ENCODE assay signal across 8 cellular contexts in genomic region chr2:68909793-68910674, GRCh38. TPM values are rescaled to one million over a fixed set of nuclear protein-coding genes. Genes with fewer than 3 reads are reported as not detected.
DNase-seq lines count a peak whose midpoint lies in the region; ATAC-seq and TF ChIP-seq lines count a peak whose summit lies in the region.

No MANE protein-coding gene starts in this region.

- peak; percentile 52 for ATAC-seq in GM18907 (IDR thresholded peaks at IDR 0.05; ENCODE audit: unreplicated experiment)
- no peak for ATAC-seq in activated T-cell treated with anti-CD3 and anti-CD28 coated beads, Interleukin-2, amount 50 U/mL, for 72 hours (replicated peaks in 1 of 2)
- ATAC-seq in upper lobe of left lung (ENCODE audit: low FRiP score in 2 of 2) = peak; percentile 79 to 82

- H3K36me3 ChIP-seq in KOPT-K1 (ENCODE audit: insufficient read depth, low read length) = no peaks in the 10 kb centered on the region
- no peaks in the 10 kb centered on the region for H3K36me3 ChIP-seq in Peyer's patch
- no peaks in the 10 kb centered on the region for H3K36me3 ChIP-seq in upper lobe of left lung

- TF ChIP-seq POLR2A in Peyer's patch (IDR thresholded peaks at IDR 0.05) = no peak
- no peak for TF ChIP-seq POLR2A in upper lobe of left lung (IDR thresholded peaks at IDR 0.05)

- TF ChIP-seq CTCF in AG10803 (conservative IDR thresholded peaks at IDR 0.05; ENCODE audit: low read length) = peak; percentile 99
- peak; percentile 77 to 93 (median 91) for TF ChIP-seq CTCF in Peyer's patch (IDR thresholded peaks at IDR 0.05)
- TF ChIP-seq CTCF in fibroblast of pulmonary artery (IDR thresholded peaks at IDR 0.05; ENCODE audit: low read length, missing control alignments) = peak; percentile 99
- peak; percentile 94 for TF ChIP-seq CTCF in osteocyte (IDR thresholded peaks at IDR 0.05)
- peak; percentile 73 to 94 (median 84) for TF ChIP-seq CTCF in upper lobe of left lung (IDR thresholded peaks at IDR 0.05)

- H3K4me3 Mint-ChIP-seq in activated T-cell treated with anti-CD3 and anti-CD28 coated beads, Interleukin-2, amount 50 U/mL, for 72 hours = peak overlapping the region in 1 of 2 donors; percentile 71
- no peak overlapping the region for H3K4me3 Mint-ChIP-seq in osteocyte (ENCODE audit: unreplicated experiment)

- 63 to 66% methylated on average over 3 of the region's 3 CpGs for WGBS in upper lobe of left lung, 2 donors

- H3K27me3 ChIP-seq in Peyer's patch = no peaks in the 10 kb centered on the region
- no peaks in the 10 kb centered on the region for H3K27me3 ChIP-seq in upper lobe of left lung

- H3K36me3 Mint-ChIP-seq in activated T-cell treated with anti-CD3 and anti-CD28 coated beads, Interleukin-2, amount 50 U/mL, for 72 hours (ENCODE audit: insufficient read depth in 2 of 2) = no peaks in the 10 kb centered on the region
- H3K36me3 Mint-ChIP-seq in osteocyte (ENCODE audit: unreplicated experiment) = no peaks in the 10 kb centered on the region

- no peaks in the 10 kb centered on the region for H3K9me3 Mint-ChIP-seq in activated T-cell treated with anti-CD3 and anti-CD28 coated beads, Interleukin-2, amount 50 U/mL, for 72 hours
- H3K9me3 Mint-ChIP-seq in osteocyte (ENCODE audit: unreplicated experiment) = no peaks in the 10 kb centered on the region

- no peaks in the 10 kb centered on the region for H3K9me3 ChIP-seq in KOPT-K1 (ENCODE audit: insufficient read depth, low read length, poor library complexity, severe bottlenecking)
- H3K9me3 ChIP-seq in Peyer's patch = no peaks in the 10 kb centered on the region
- H3K9me3 ChIP-seq in upper lobe of left lung = no peaks in the 10 kb centered on the region

- H3K4me1 Mint-ChIP-seq in activated T-cell treated with anti-CD3 and anti-CD28 coated beads, Interleukin-2, amount 50 U/mL, for 72 hours (ENCODE audit: low read depth) = peaks cover 32% of the 10 kb centered on the region
- peaks cover 7% of the 10 kb centered on the region for H3K4me1 Mint-ChIP-seq in osteocyte (ENCODE audit: unreplicated experiment)

- H3K4me3 ChIP-seq in AG10803 (ENCODE audit: low read length) (no peak overlapping the region), Peyer's patch (no peak overlapping the region), fibroblast of pulmonary artery (replicated peaks; ENCODE audit: low read depth, low read length) (no peak overlapping the region), upper lobe of left lung (no peak overlapping the region)

- H3K27ac ChIP-seq in KOPT-K1 (ENCODE audit: low read depth, low read length, poor library complexity, severe bottlenecking) (peak overlapping the region; percentile 96), Peyer's patch (no peak overlapping the region), upper lobe of left lung (no peak overlapping the region)

- DNase-seq in AG10803 (ENCODE audit: low read depth) (peak; percentile 66), Peyer's patch (peak in 2 of 3 donors; percentile 92 to 93), fibroblast of pulmonary artery (ENCODE audit: low read depth) (peak; percentile 88), osteocyte (ENCODE audit: extremely low spot score, unreplicated experiment) (no peak), upper lobe of left lung (peak in 1 of 2 donors; percentile 78)
- DNase-seq in activated T-cell treated with anti-CD3 and anti-CD28 coated beads, Interleukin-2, amount 50 U/mL, for 72 hours = peak; percentile 74 to 80

- H3K27ac Mint-ChIP-seq in activated T-cell treated with anti-CD3 and anti-CD28 coated beads, Interleukin-2, amount 50 U/mL, for 72 hours = peak overlapping the region; percentile 81
- no peak overlapping the region for H3K27ac Mint-ChIP-seq in osteocyte (ENCODE audit: unreplicated experiment)

- H3K4me1 ChIP-seq in Peyer's patch = peaks cover 0 to 11% (median 9%) of the 10 kb centered on the region in 4 donors
- H3K4me1 ChIP-seq in upper lobe of left lung = peaks cover 9 to 22% (median 12%) of the 10 kb centered on the region in 4 donors

- H3K27me3 Mint-ChIP-seq in activated T-cell treated with anti-CD3 and anti-CD28 coated beads, Interleukin-2, amount 50 U/mL, for 72 hours (ENCODE audit: low read depth) = no peaks in the 10 kb centered on the region
- H3K27me3 Mint-ChIP-seq in osteocyte (ENCODE audit: unreplicated experiment) = no peaks in the 10 kb centered on the region

- TF ChIP-seq EP300 in upper lobe of left lung (IDR thresholded peaks at IDR 0.05) = no peak

RNA-seq across cellular contexts. Expression of gene BMP10, which starts 38.8 kb away (rescaled TPM):
- total RNA-seq in Peyer's patch (not detected), osteocyte (not detected in 2 replicates), upper lobe of left lung (not detected)
- not detected for total RNA-seq in activated T-cell treated with anti-CD3 and anti-CD28 coated beads, Interleukin-2, amount 50 U/mL, for 72 hours

RNA-seq across cellular contexts. Expression of gene GKN2, which starts 42.7 kb away (rescaled TPM):
- not detected for total RNA-seq in Peyer's patch
- total RNA-seq in activated T-cell treated with anti-CD3 and anti-CD28 coated beads, Interleukin-2, amount 50 U/mL, for 72 hours = not detected
- total RNA-seq in osteocyte = not detected in 2 replicates
- 100 to 1,000 TPM in 1 of 6 donors, 10 to 100 TPM in 5; 10.5 to 195 (median 60.7) TPM for total RNA-seq in upper lobe of left lung

Comparison
In these comparisons a context has a peak if more than half of its experiments do, and no peak if none do; other contexts are left out.
1. ATAC-seq: peak in GM18907 (single experiment) and upper lobe of left lung (2 of 2); none in activated T-cell treated with anti-CD3 and anti-CD28 coated beads, Interleukin-2, amount 50 U/mL, for 72 hours (0 of 2).
2. RNA of gene GKN2, which starts 42.7 kb away (total RNA-seq): 10.5 to 195 TPM in upper lobe of left lung; not detected in Peyer's patch, not detected in activated T-cell treated with anti-CD3 and anti-CD28 coated beads, Interleukin-2, amount 50 U/mL, for 72 hours and not detected in osteocyte; every median in the first group is over 10 times any median in the second.
3. Peak in every context shown above with its lines, with median percentiles within 50 percentile points of each other: CTCF ChIP-seq.